Comparison of ENCODE assay signal across 1 cellular context in the genomic region with DNA sequence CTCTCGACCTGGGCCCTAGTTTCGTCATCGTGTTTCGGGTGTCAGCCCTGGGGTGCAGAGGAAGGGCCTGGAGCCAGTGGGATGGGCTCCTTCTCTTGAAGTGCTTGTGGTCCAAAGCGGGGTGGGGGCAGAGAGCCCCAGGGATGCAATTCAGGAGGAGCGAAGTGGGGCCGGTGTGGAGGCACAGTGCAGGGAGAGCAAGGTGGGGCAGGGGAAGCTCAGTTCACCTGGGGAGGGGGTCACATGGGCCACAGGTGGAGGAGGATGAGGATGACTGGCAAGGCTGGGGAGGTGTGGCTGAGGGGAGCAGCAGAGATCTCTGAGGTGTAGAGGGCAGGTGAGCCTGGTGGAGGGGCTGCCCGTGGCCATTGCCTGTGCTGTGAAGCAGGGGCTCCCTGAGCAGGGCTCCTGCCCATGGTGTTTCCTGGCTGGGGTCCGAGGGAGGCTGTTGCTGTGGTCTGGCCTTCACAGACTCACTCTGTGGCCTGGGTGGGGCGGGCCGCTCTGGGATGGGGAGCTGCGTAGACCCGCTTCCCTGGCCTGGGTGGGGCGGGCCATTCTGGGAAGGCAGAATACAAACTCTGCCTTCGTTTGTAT.
TF ChIP-seq lines count a peak whose summit lies in the region.

No MANE protein-coding gene starts in this region.

TF ChIP-seq in H1, 55 proteins besides CTCF, POLR2A, EP300 and RAD21:
- TF ChIP-seq JUND (IDR thresholded peaks at IDR 0.05; ENCODE audit: low read length) (no peak), CTBP2 (IDR thresholded peaks at IDR 0.05; ENCODE audit: borderline replicate concordance, insufficient read depth, insufficient read length, low read length) (no peak), RFX5 (IDR thresholded peaks at IDR 0.05; ENCODE audit: borderline replicate concordance, low read depth, low read length) (no peak), NRF1 (IDR thresholded peaks at IDR 0.05; ENCODE audit: low read depth, low read length) (no peak), SIRT6 (IDR thresholded peaks at IDR 0.05; ENCODE audit: low read length) (no peak), HDAC6 (IDR thresholded peaks at IDR 0.05; ENCODE audit: low read depth, low read length) (no peak), CBX5 (IDR thresholded peaks at IDR 0.05; ENCODE audit: low read depth, low read length) (no peak), SP4 (IDR thresholded peaks at IDR 0.05; ENCODE audit: low read length) (no peak), TBP (IDR thresholded peaks at IDR 0.05; ENCODE audit: low read depth, low read length) (no peak), RNF2 (IDR thresholded peaks at IDR 0.05; ENCODE audit: borderline replicate concordance, low read depth, low read length, missing control alignments, poor library complexity, severe bottlenecking) (no peak), TAF1 (IDR thresholded peaks at IDR 0.05; ENCODE audit: low read depth, low read length) (no peak), TEAD4 (IDR thresholded peaks at IDR 0.05; ENCODE audit: low read depth, low read length) (no peak), POLR2AphosphoS5 (IDR thresholded peaks at IDR 0.05; ENCODE audit: low read depth, low read length) (no peak), CHD2 (IDR thresholded peaks at IDR 0.05; ENCODE audit: low read length) (no peak), SRF (IDR thresholded peaks at IDR 0.05; ENCODE audit: low read depth, low read length) (no peak), TCF12 (IDR thresholded peaks at IDR 0.05; ENCODE audit: low read depth, low read length) (no peak), NANOG (IDR thresholded peaks at IDR 0.05; ENCODE audit: insufficient read depth, low read depth, low read length, poor library complexity, severe bottlenecking) (no peak)
- TF ChIP-seq, protein P1, sequence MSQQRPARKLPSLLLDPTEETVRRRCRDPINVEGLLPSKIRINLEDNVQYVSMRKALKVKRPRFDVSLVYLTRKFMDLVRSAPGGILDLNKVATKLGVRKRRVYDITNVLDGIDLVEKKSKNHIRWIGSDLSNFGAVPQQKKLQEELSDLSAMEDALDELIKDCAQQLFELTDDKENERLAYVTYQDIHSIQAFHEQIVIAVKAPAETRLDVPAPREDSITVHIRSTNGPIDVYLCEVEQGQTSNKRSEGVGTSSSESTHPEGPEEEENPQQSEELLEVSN (IDR thresholded peaks at IDR 0.05), result no peak
